In the genomic region with DNA sequence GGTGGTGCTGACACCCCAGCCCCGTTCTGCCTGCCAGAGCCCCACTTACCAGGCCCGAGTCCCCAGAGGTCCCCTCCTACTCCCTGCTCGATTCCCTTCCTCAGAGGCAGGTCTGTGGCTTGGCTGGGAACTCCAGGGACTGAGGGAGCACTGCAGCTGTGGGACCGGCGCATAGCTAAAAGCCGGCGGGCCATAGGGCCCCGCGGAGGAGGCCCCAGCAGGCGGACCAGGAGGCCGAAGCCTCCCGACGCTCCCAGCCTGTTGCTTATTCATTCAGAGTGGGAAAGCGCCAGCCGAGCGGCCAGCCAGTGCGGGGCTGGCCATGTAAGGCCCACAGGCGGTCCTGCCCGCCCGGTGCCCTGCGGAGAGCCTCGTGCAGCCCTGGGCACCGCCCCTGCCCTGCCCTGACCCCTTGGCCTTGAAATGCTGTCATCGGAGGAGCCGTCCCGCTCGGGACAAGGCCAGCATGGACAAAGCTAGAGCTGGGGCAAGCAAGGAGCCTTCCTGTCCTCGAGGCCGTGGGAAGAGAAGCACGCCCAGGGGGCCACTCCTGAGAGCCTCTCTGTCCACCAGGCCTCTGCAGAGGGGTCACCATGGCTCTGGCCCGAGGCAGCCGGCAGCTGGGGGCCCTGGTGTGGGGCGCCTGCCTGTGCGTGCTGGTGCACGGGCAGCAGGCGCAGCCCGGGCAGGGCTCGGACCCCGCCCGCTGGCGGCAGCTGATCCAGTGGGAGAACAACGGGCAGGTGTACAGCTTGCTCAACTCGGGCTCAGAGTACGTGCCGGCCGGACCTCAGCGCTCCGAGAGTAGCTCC, we compare ENCODE assay signal across 8 cellular contexts. TPM values are rescaled to one million over a fixed set of nuclear protein-coding genes. Genes with fewer than 3 reads are reported as not detected.
DNase-seq lines count a peak whose midpoint lies in the region; ATAC-seq and TF ChIP-seq lines count a peak whose summit lies in the region.

A gene with protein sequence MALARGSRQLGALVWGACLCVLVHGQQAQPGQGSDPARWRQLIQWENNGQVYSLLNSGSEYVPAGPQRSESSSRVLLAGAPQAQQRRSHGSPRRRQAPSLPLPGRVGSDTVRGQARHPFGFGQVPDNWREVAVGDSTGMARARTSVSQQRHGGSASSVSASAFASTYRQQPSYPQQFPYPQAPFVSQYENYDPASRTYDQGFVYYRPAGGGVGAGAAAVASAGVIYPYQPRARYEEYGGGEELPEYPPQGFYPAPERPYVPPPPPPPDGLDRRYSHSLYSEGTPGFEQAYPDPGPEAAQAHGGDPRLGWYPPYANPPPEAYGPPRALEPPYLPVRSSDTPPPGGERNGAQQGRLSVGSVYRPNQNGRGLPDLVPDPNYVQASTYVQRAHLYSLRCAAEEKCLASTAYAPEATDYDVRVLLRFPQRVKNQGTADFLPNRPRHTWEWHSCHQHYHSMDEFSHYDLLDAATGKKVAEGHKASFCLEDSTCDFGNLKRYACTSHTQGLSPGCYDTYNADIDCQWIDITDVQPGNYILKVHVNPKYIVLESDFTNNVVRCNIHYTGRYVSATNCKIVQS (plus strand): TSS at position 272 of the 812 bp plus-strand sequence. CDS start 322 bp downstream, at position 594.

- H3K4me1 ChIP-seq in HUES6 (ENCODE audit: control insufficient read depth, insufficient read depth, low read length) = peaks cover 57% of the 10 kb centered on the region

- CTCF ChIA-PET in activated B cell treated with CpG ODN at 0.5 μM for 24 hours (lab: Charles Lee) = interaction anchor here (0.7 kb wide), 1 partner anchor 645 kb away, joined by 3 read pairs; no protein-coding TSS in a partner anchor

- DNase-seq in activated B cell treated with CpG ODN at 0.5 μM for 24 hours (no peak), foreskin fibroblast (peak; percentile 92 to 97), NCI-H2029 (lab: John Stamatoyannopoulos, UW) (no peak)
- no peak for DNase-seq in naive thymus-derived CD8-positive, alpha-beta T cell

- H3K4me3 Mint-ChIP-seq in activated B cell treated with CpG ODN at 0.5 μM for 24 hours = peak within 1 kb of the TSS; percentile 58
- peak within 1 kb of the TSS; percentile 63 to 84 (median 80) for H3K4me3 Mint-ChIP-seq in naive thymus-derived CD8-positive, alpha-beta T cell

- intact Hi-C loops in activated B cell treated with CpG ODN at 0.5 μM for 24 hours (cut with micrococcal nuclease) = loop anchor here (5.0 to 10.0 kb wide), 2 partner anchors 292 to 996 kb away; a partner anchor contains a TSS

- H3K27me3 Mint-ChIP-seq in activated B cell treated with CpG ODN at 0.5 μM for 24 hours = peaks cover 28% of the 10 kb centered on the region
- H3K27me3 Mint-ChIP-seq in naive thymus-derived CD8-positive, alpha-beta T cell = peaks cover 0 to 2% (median 0%) of the 10 kb centered on the region in 5 donors

- peaks cover 12% of the 10 kb centered on the region for H3K4me1 Mint-ChIP-seq in activated B cell treated with CpG ODN at 0.5 μM for 24 hours
- peaks cover 28 to 55% (median 50%) of the 10 kb centered on the region in 4 donors for H3K4me1 Mint-ChIP-seq in naive thymus-derived CD8-positive, alpha-beta T cell

- H3K9ac ChIP-seq in HUES6 (ENCODE audit: low read length) = peak within 1 kb of the TSS; percentile 71

- H3K27me3 ChIP-seq in HUES6 (ENCODE audit: control insufficient read depth, insufficient read depth, low read length) = no peaks in the 10 kb centered on the region

- peak within 1 kb of the TSS; percentile 78 for H3K4me3 ChIP-seq in HUES6 (ENCODE audit: low read depth, low read length)
- H3K4me3 ChIP-seq in foreskin fibroblast (ENCODE audit: low read depth in 1 of 2, low read length in 2 of 2) = peak within 1 kb of the TSS; percentile 82 to 89

- no peaks in the 10 kb centered on the region for H3K36me3 ChIP-seq in HUES6 (ENCODE audit: control insufficient read depth, insufficient read depth, low read length)

- no peaks in the 10 kb centered on the region for H3K9me3 ChIP-seq in HUES6 (ENCODE audit: control insufficient read depth, insufficient read depth, low read depth, low read length)

- H3K27ac ChIP-seq in C4-2B = peak within 1 kb of the TSS; percentile 70
- H3K27ac ChIP-seq in HUES6 (ENCODE audit: low read depth, low read length) = no peak within 1 kb of the TSS; the same call in 1 of the 2 replicates

- no peak within 1 kb of the TSS for H3K27ac Mint-ChIP-seq in activated B cell treated with CpG ODN at 0.5 μM for 24 hours
- peak within 1 kb of the TSS in 9 of 10 donors; percentile 38 to 91 (median 77) for H3K27ac Mint-ChIP-seq in naive thymus-derived CD8-positive, alpha-beta T cell

- H3K9me3 Mint-ChIP-seq in activated B cell treated with CpG ODN at 0.5 μM for 24 hours = no peaks in the 10 kb centered on the region
- no peaks in the 10 kb centered on the region for H3K9me3 Mint-ChIP-seq in naive thymus-derived CD8-positive, alpha-beta T cell

- POLR2A ChIA-PET in activated B cell treated with CpG ODN at 0.5 μM for 24 hours (lab: Charles Lee) = no interaction called here
- POLR2A ChIA-PET in naive thymus-derived CD8-positive, alpha-beta T cell (lab: Charles Lee) = no interaction called here

- no peaks in the 10 kb centered on the region for H3K36me3 Mint-ChIP-seq in activated B cell treated with CpG ODN at 0.5 μM for 24 hours (ENCODE audit: low read depth)
- H3K36me3 Mint-ChIP-seq in naive thymus-derived CD8-positive, alpha-beta T cell = no peaks in the 10 kb centered on the region

- TF ChIP-seq CTCF in C4-2B (conservative IDR thresholded peaks at IDR 0.05) = no peak
- TF ChIP-seq CTCF in activated B cell treated with CpG ODN at 0.5 μM for 24 hours (IDR thresholded peaks at IDR 0.05) = no peak
- TF ChIP-seq CTCF in foreskin fibroblast (IDR thresholded peaks at IDR 0.05; ENCODE audit: low read depth, low read length) = no peak

- ATAC-seq in activated B cell treated with CpG ODN at 0.5 μM for 24 hours (ENCODE audit: low read depth) (no peak), GM18873 (IDR thresholded peaks at IDR 0.05; ENCODE audit: low FRiP score, unreplicated experiment) (no peak), HG03135 (IDR thresholded peaks at IDR 0.05; ENCODE audit: unreplicated experiment) (no peak)
- ATAC-seq in naive thymus-derived CD8-positive, alpha-beta T cell = no peak

RNA-seq across cellular contexts. Expression of the gene that starts here (rescaled TPM):
- total RNA-seq in activated B cell treated with CpG ODN at 0.5 μM for 24 hours = 0.61 and 1.1 TPM in 2 replicates
- 1 to 10 TPM in 1 of 2 experiments, under 1 TPM in 1; 0.80 to 1.9 TPM for total RNA-seq in naive thymus-derived CD8-positive, alpha-beta T cell
- 1 to 10 TPM; 1.2 to 2.0 (median 1.3) TPM for polyA plus RNA-seq in naive thymus-derived CD8-positive, alpha-beta T cell

Comparison
In these comparisons a context has a peak if more than half of its experiments do, and no peak if none do; other contexts are left out.
1. DNase-seq: peak in foreskin fibroblast (2 of 2); none in activated B cell treated with CpG ODN at 0.5 μM for 24 hours (single experiment), naive thymus-derived CD8-positive, alpha-beta T cell (0 of 10) and NCI-H2029 (single experiment).